ENCODE assay signal across 2 cellular contexts in the genomic region with DNA sequence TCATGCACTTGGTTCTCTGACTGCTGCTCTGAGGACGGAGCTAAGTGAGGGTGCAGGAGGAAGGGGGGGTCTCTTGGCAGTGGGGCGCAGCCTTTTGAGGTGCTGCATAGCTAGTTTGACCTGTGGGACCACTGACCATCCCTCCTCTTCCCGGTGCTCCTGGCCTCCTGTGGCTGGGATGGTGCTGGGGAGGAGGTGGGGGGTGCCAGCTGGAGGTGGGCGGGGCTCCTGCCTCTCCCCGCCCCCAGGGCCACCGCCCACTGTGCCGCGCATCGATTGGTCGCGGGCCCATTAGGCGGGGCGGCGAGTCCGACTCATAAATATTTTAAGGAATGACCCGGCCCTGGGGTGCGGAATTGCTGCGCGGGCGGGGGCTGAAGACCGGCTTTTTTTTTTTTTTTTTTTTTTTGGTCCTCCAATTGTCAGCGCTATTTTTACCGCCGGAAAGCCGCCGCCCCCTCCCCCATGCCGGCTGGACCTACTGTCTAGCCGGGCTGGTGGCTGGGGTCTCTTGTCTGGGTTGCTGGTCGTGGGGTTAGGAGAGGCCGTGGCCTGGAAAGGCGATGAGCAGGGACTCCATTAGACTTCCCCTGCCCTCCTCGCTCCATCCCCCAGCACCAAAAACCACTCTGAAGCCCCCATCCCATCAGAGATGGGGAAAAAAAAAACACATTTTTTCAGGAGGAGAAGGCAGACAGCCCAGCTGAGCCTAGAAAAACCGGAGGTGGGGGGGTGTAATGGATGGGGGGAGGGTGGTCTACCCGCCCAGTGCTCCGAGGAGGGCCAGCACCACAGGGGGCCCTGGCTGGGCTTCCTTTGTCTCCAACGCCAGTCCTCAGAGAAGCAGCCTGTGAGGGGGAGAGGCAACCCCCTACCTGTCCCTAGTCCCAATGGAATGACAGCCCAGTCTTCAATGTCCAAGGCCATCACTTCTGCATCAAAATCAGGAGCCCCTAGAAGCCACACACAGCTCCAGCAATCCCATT.
TF ChIP-seq lines count a peak whose summit lies in the region.

No MANE protein-coding gene starts in this region.

TF ChIP-seq in IMR-90, 13 proteins besides CTCF, POLR2A, EP300 and RAD21:
- TF ChIP-seq MXI1 (IDR thresholded peaks at IDR 0.05; ENCODE audit: borderline replicate concordance, low read depth, low read length) (no peak), FOS (IDR thresholded peaks at IDR 0.05; ENCODE audit: low read depth, low read length) (no peak), CHD1 (IDR thresholded peaks at IDR 0.05; ENCODE audit: low read depth, low read length) (no peak), RFX5 (IDR thresholded peaks at IDR 0.05; ENCODE audit: low read depth, low read length) (no peak), NFE2L2 (IDR thresholded peaks at IDR 0.05; ENCODE audit: low read depth, low read length) (no peak), SMC3 (IDR thresholded peaks at IDR 0.05; ENCODE audit: low read depth, low read length) (no peak), MAFK (IDR thresholded peaks at IDR 0.05; ENCODE audit: low read depth, low read length) (no peak), ELK1 (IDR thresholded peaks at IDR 0.05; ENCODE audit: borderline replicate concordance, low read depth, low read length) (no peak), MAZ (IDR thresholded peaks at IDR 0.05; ENCODE audit: borderline replicate concordance, low read depth, low read length) (no peak), CEBPB (IDR thresholded peaks at IDR 0.05; ENCODE audit: low read depth, low read length) (no peak), BHLHE40 (IDR thresholded peaks at IDR 0.05; ENCODE audit: low read depth, low read length) (no peak), USF2 (IDR thresholded peaks at IDR 0.05; ENCODE audit: low read depth, low read length) (no peak), RCOR1 (IDR thresholded peaks at IDR 0.05; ENCODE audit: insufficient replicate concordance, low read length) (no peak)
TF ChIP-seq in IMR-90: peak in this region for 0.

TF ChIP-seq in K562, 482 proteins besides CTCF, POLR2A, EP300 and RAD21:
- TF ChIP-seq HDAC6 (IDR thresholded peaks at IDR 0.05; ENCODE audit: low read depth, low read length) (no peak), ZNF384 (IDR thresholded peaks at IDR 0.05; ENCODE audit: low read depth, low read length) (peak; percentile 32; the same call in 1 of the 2 replicates), EGR1 (conservative IDR thresholded peaks at IDR 0.05) (peak; percentile 29; the same call in 1 of the 2 replicates), ZNF740 (CRISPR knock-in tag; IDR thresholded peaks at IDR 0.05) (peak; percentile 83), ZNF740 (tag; IDR thresholded peaks at IDR 0.05) (no peak), TFAP4 (CRISPR knock-in tag; IDR thresholded peaks at IDR 0.05; ENCODE audit: borderline replicate concordance) (peak; percentile 65; the same call in 1 of the 2 replicates), ZBTB43 (CRISPR knock-in tag; IDR thresholded peaks at IDR 0.05) (no peak)
- TF ChIP-seq, protein P1, sequence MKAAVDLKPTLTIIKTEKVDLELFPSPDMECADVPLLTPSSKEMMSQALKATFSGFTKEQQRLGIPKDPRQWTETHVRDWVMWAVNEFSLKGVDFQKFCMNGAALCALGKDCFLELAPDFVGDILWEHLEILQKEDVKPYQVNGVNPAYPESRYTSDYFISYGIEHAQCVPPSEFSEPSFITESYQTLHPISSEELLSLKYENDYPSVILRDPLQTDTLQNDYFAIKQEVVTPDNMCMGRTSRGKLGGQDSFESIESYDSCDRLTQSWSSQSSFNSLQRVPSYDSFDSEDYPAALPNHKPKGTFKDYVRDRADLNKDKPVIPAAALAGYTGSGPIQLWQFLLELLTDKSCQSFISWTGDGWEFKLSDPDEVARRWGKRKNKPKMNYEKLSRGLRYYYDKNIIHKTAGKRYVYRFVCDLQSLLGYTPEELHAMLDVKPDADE (conservative IDR thresholded peaks at IDR 0.05; ENCODE audit: control insufficient read depth, low read depth, low read length) = 0 out of 2 replicates have a peak, but pooled peaks have one; percentile 28
- TF ChIP-seq, protein P2, sequence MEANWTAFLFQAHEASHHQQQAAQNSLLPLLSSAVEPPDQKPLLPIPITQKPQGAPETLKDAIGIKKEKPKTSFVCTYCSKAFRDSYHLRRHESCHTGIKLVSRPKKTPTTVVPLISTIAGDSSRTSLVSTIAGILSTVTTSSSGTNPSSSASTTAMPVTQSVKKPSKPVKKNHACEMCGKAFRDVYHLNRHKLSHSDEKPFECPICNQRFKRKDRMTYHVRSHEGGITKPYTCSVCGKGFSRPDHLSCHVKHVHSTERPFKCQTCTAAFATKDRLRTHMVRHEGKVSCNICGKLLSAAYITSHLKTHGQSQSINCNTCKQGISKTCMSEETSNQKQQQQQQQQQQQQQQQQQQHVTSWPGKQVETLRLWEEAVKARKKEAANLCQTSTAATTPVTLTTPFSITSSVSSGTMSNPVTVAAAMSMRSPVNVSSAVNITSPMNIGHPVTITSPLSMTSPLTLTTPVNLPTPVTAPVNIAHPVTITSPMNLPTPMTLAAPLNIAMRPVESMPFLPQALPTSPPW (CRISPR knock-in tag; IDR thresholded peaks at IDR 0.05) = peak; percentile 29; the same call in 1 of the 2 replicates
